ENCODE assay signal across 11 cellular contexts in genomic region chr1:6384962-6385672, GRCh38. TPM values are rescaled to one million over a fixed set of nuclear protein-coding genes. Genes with fewer than 3 reads are reported as not detected.
DNase-seq lines count a peak whose midpoint lies in the region; ATAC-seq and TF ChIP-seq lines count a peak whose summit lies in the region.
"Had no signal": no experiment of that assay in that cellular context is flagged by ENCODE, and none has a peak within 500 bp of the region (broad histone marks: within the 10 kb centered on the region; RNA-seq: fewer than 3 reads in every experiment).

No MANE protein-coding gene starts in this region.

- peak overlapping the region; percentile 0 for H2BK120ac ChIP-seq in mesenchymal stem cell (ENCODE audit: low read depth, low read length)

- no peaks in the 10 kb centered on the region for H3K27me3 ChIP-seq in right atrium auricular region
- H3K27me3 ChIP-seq in mesenchymal stem cell (ENCODE audit: control insufficient read depth in 1 of 2, insufficient read depth in 1 of 2, low read length in 2 of 2): no peaks in the 10 kb centered on the region
- H3K27me3 ChIP-seq: spleen had no signal

- H4K91ac ChIP-seq in mesenchymal stem cell (ENCODE audit: low read length): peak overlapping the region; percentile 55

- 83% methylated on average over 16 of the region's 16 CpGs for WGBS in mesenchymal stem cell

- H3K4me3 Mint-ChIP-seq in immature natural killer cell: no peak overlapping the region
- H3K4me3 Mint-ChIP-seq: activated B cell treated with CpG ODN at 0.5 μM for 24 hours had no signal

- DNase-seq in Right ventricle myocardium superior: peak; percentile 73
- DNase-seq in right atrium auricular region (ENCODE audit: low spot score): no peak
- DNase-seq in epithelial cell of esophagus (ENCODE audit: low read depth): peak; percentile 23
- no peak for DNase-seq in mesenchymal stem cell
- DNase-seq in NCI-H524 treated with DMSO at 0.1 percent for 48 hours (lab: John Stamatoyannopoulos, UW): no peak
- no peak for DNase-seq in immature natural killer cell
- no peak for DNase-seq in activated gamma-delta T cell (lab: John Stamatoyannopoulos, UW)
- DNase-seq in KG1 (lab: John Stamatoyannopoulos, UW): no peak
- DNase-seq: activated B cell treated with CpG ODN at 0.5 μM for 24 hours, NCI-H2081 treated with DMSO at 0.1 percent for 48 hours, spleen had no signal

- no peak overlapping the region for H2BK5ac ChIP-seq in mesenchymal stem cell (ENCODE audit: low read depth, low read length, poor library complexity, severe bottlenecking)

- no peak overlapping the region for H3K23ac ChIP-seq in mesenchymal stem cell (ENCODE audit: low read length in 2 of 2)

- H3K36me3 Mint-ChIP-seq in immature natural killer cell: no peaks in the 10 kb centered on the region

- H2AFZ ChIP-seq in mesenchymal stem cell (ENCODE audit: low read depth, low read length): no peak overlapping the region

- H2BK12ac ChIP-seq in mesenchymal stem cell (ENCODE audit: low read length in 2 of 2): peak overlapping the region; percentile 27 to 89

- no peak for TF ChIP-seq CTCF in right atrium auricular region (IDR thresholded peaks at IDR 0.05)
- TF ChIP-seq CTCF in epithelial cell of esophagus (IDR thresholded peaks at IDR 0.05; ENCODE audit: insufficient read depth, low read depth, low read length, missing control alignments): no peak

- peak overlapping the region; percentile 34 to 78 for H3K18ac ChIP-seq in mesenchymal stem cell (ENCODE audit: low read depth in 1 of 2, low read length in 2 of 2)

- peaks cover 0 to 2% of the 10 kb centered on the region in 2 donors for H3K4me1 Mint-ChIP-seq in immature natural killer cell
- H3K4me1 Mint-ChIP-seq: activated B cell treated with CpG ODN at 0.5 μM for 24 hours had no signal

- H3K9ac ChIP-seq in mesenchymal stem cell (ENCODE audit: low read length): peak overlapping the region; percentile 32

- peaks cover 0 to 2% (median 0%) of the 10 kb centered on the region in 6 donors for H3K9me3 Mint-ChIP-seq in immature natural killer cell
- H3K9me3 Mint-ChIP-seq: activated B cell treated with CpG ODN at 0.5 μM for 24 hours had no signal

- intact Hi-C loops in Right ventricle myocardium superior (cut with DNase I): no loop called here

- no peaks in the 10 kb centered on the region for H3K27me3 Mint-ChIP-seq in immature natural killer cell (ENCODE audit: low read depth in 3 of 3)
- H3K27me3 Mint-ChIP-seq: activated B cell treated with CpG ODN at 0.5 μM for 24 hours had no signal

- H3K4me2 ChIP-seq in mesenchymal stem cell (ENCODE audit: low read length, poor library complexity, severe bottlenecking): no peak overlapping the region

- H3K9me3 ChIP-seq in right atrium auricular region (no peaks in the 10 kb centered on the region), mesenchymal stem cell (ENCODE audit: control insufficient read depth, low read length) (no peaks in the 10 kb centered on the region)

- H3K27ac Mint-ChIP-seq in immature natural killer cell: no peak overlapping the region
- H3K27ac Mint-ChIP-seq: activated B cell treated with CpG ODN at 0.5 μM for 24 hours had no signal

- H3K4me1 ChIP-seq in right atrium auricular region: peaks cover 0 to 19% of the 10 kb centered on the region in 2 donors
- H3K4me1 ChIP-seq in mesenchymal stem cell (ENCODE audit: control insufficient read depth, insufficient read depth, low read depth, low read length): peaks cover 18% of the 10 kb centered on the region

- peak overlapping the region; percentile 19 to 55 for H3K4ac ChIP-seq in mesenchymal stem cell (ENCODE audit: low read depth in 1 of 2, low read length in 2 of 2)

- H3K14ac ChIP-seq in mesenchymal stem cell (ENCODE audit: low read length in 2 of 2): peak overlapping the region; percentile 15 to 72

- H3K27ac ChIP-seq in right atrium auricular region (no peak overlapping the region), mesenchymal stem cell (ENCODE audit: low read length, poor library complexity, severe bottlenecking) (no peak overlapping the region)

- H3K36me3 ChIP-seq in right atrium auricular region (no peaks in the 10 kb centered on the region), mesenchymal stem cell (ENCODE audit: control insufficient read depth in 1 of 2, insufficient read depth in 2 of 2, low read depth in 1 of 2, low read length in 2 of 2) (no peaks in the 10 kb centered on the region)
- H3K36me3 ChIP-seq: spleen had no signal

- no peak overlapping the region for H2BK15ac ChIP-seq in mesenchymal stem cell (ENCODE audit: low read depth, poor library complexity, severe bottlenecking)

- peak overlapping the region; percentile 98 for H4K8ac ChIP-seq in mesenchymal stem cell (ENCODE audit: low read length)

- H3K4me3 ChIP-seq in right atrium auricular region: no peak overlapping the region
- peak overlapping the region; percentile 41 for H3K4me3 ChIP-seq in epithelial cell of esophagus (ENCODE audit: low read length)
- peak overlapping the region in 1 of 2 experiments; percentile 33 for H3K4me3 ChIP-seq in mesenchymal stem cell (ENCODE audit: insufficient read depth in 1 of 2, low read depth in 1 of 2, low read length in 2 of 2)
- H3K4me3 ChIP-seq: spleen had no signal

- H3K79me1 ChIP-seq in mesenchymal stem cell (replicated peaks; ENCODE audit: low read length, poor library complexity, severe bottlenecking): peaks cover 32% of the 10 kb centered on the region

- peak overlapping the region; percentile 15 for H2AK5ac ChIP-seq in mesenchymal stem cell (ENCODE audit: low read length, severe bottlenecking)

- ATAC-seq in Right ventricle myocardium superior (ENCODE audit: poor library complexity): peak; percentile 90

RNA-seq across cellular contexts. Expression of gene ACOT7, which starts 8.4 kb away (rescaled TPM):
- total RNA-seq in Right ventricle myocardium superior: 8.5 TPM
- 10 to 100 TPM in 1 of 2 donors, 1 to 10 TPM in 1; 6.6 to 10.7 TPM for total RNA-seq in right atrium auricular region
- polyA plus RNA-seq in mesenchymal stem cell (2013, experiment 1 of 2): 67.2 TPM
- polyA plus RNA-seq in mesenchymal stem cell (2013, experiment 2 of 2): 69.0 TPM
- polyA plus RNA-seq in immature natural killer cell: 10 to 100 TPM; 26.7 to 31.2 (median 28.9) TPM

RNA-seq across cellular contexts. Expression of gene HES2, which starts 34.6 kb away (rescaled TPM):
- total RNA-seq in Right ventricle myocardium superior (not detected), right atrium auricular region (not detected)
- 0.07 TPM for polyA plus RNA-seq in mesenchymal stem cell (2013, experiment 1 of 2)
- polyA plus RNA-seq in mesenchymal stem cell (2013, experiment 2 of 2): 0.05 TPM
- polyA plus RNA-seq in immature natural killer cell: not detected
- total RNA-seq: activated B cell treated with CpG ODN at 0.5 μM for 24 hours had no signal

RNA-seq across cellular contexts. Expression of gene ESPN, which starts 39.5 kb away (rescaled TPM):
- total RNA-seq in Right ventricle myocardium superior: 0.56 TPM
- under 1 TPM in 1 of 2 donors, not detected in 1; 0.47 TPM for total RNA-seq in right atrium auricular region
- polyA plus RNA-seq in mesenchymal stem cell (2013, experiment 1 of 2): 0.06 TPM
- polyA plus RNA-seq in mesenchymal stem cell (2013, experiment 2 of 2): not detected
- not detected for polyA plus RNA-seq in immature natural killer cell

Comparison
In these comparisons a context has a peak if more than half of its experiments do, and no peak if none do; other contexts are left out.
1. DNase-seq: peak in Right ventricle myocardium superior (single experiment) and epithelial cell of esophagus (single experiment); none in right atrium auricular region (single experiment), mesenchymal stem cell (single experiment), NCI-H524 treated with DMSO at 0.1 percent for 48 hours (single experiment), immature natural killer cell (0 of 3), activated gamma-delta T cell (single experiment) and KG1 (single experiment).